1 cellular context compared by ENCODE assay signal in the genomic region with DNA sequence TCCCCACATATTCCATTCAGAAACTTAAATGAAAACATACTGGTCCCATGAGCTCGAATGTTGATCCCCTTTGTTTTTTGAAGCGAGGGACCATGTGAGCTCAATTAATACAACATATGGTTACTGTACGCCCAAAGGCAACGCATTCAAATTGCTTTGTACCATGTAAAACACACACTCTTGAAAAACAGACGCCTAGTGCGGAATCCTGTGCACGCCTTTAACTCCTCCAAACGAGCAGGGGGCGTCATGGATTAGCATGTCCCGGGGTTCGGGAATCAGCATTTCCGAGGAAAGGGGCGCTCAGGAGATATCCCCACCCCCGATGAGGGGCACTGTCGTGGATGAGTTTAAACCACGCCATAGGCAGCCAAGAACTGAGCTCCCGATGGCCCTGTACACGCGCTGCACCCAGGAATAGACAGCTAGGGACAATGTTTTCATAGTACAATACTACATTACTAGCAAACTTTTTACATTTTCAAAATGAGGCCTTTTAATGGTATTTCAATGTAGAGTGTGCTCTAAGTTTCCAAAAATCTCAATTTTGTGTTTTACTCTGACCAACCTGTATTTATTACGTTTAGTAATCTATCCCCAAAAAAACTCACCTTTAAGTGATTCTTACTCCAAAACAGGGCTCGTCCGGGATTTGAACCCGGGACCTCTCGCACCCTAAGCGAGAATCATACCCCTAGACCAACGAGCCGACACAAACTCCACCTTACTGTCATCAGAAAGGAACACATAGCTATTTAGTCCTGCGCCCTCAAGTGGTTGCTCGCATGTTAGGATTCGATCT.
TF ChIP-seq lines count a peak whose summit lies in the region.

No MANE protein-coding gene starts in this region.

TF ChIP-seq in GM12878, 131 proteins besides CTCF, POLR2A, EP300 and RAD21 (continued from another document and continues in another):
- TF ChIP-seq, protein P1, sequence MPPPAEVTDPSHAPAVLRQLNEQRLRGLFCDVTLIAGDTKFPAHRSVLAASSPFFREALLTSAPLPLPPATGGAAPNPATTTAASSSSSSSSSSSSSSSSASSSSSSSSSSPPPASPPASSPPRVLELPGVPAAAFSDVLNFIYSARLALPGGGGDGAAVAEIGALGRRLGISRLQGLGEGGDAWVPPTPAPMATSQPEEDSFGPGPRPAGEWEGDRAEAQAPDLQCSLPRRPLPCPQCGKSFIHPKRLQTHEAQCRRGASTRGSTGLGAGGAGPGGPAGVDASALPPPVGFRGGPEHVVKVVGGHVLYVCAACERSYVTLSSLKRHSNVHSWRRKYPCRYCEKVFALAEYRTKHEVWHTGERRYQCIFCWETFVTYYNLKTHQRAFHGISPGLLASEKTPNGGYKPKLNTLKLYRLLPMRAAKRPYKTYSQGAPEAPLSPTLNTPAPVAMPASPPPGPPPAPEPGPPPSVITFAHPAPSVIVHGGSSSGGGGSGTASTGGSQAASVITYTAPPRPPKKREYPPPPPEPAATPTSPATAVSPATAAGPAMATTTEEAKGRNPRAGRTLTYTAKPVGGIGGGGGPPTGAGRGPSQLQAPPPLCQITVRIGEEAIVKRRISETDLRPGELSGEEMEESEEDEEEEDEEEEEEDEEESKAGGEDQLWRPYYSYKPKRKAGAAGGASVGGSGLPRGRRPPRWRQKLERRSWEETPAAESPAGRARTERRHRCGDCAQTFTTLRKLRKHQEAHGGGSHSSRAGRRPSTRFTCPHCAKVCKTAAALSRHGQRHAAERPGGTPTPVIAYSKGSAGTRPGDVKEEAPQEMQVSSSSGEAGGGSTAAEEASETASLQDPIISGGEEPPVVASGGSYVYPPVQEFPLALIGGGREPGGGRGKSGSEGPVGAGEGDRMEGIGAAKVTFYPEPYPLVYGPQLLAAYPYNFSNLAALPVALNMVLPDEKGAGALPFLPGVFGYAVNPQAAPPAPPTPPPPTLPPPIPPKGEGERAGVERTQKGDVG (CRISPR knock-in tag; IDR thresholded peaks at IDR 0.05): no peak
- TF ChIP-seq CREM (IDR thresholded peaks at IDR 0.05; ENCODE audit: low read depth) (peak; percentile 73), DPF2 (IDR thresholded peaks at IDR 0.05) (no peak), IKZF1 (conservative IDR thresholded peaks at IDR 0.05) (no peak), SP1 (IDR thresholded peaks at IDR 0.05; ENCODE audit: low read depth, low read length) (no peak), TCF3 (IDR thresholded peaks at IDR 0.05; ENCODE audit: borderline replicate concordance, insufficient read depth, low read depth, low read length) (no peak), EZH2 (IDR thresholded peaks at IDR 0.05; ENCODE audit: borderline replicate concordance, control insufficient read depth, low read depth, low read length) (no peak), FOXM1 (IDR thresholded peaks at IDR 0.05; ENCODE audit: low read depth, low read length) (peak; percentile 33; the same call in 1 of the 2 replicates), PAX8 (IDR thresholded peaks at IDR 0.05) (no peak), ZNF687 (IDR thresholded peaks at IDR 0.05) (no peak), ZNF384 (IDR thresholded peaks at IDR 0.05; ENCODE audit: borderline replicate concordance, low read depth, low read length) (no peak), HDAC2 (IDR thresholded peaks at IDR 0.05) (no peak), KDM1A (IDR thresholded peaks at IDR 0.05; ENCODE audit: borderline replicate concordance) (no peak), PML (IDR thresholded peaks at IDR 0.05; ENCODE audit: low read length) (0 out of 2 replicates have a peak, but pooled peaks have one; percentile 31), ZNF24 (IDR thresholded peaks at IDR 0.05) (peak; percentile 99), SUZ12 (IDR thresholded peaks at IDR 0.05; ENCODE audit: unreplicated experiment) (no peak), CBX3 (IDR thresholded peaks at IDR 0.05; ENCODE audit: borderline replicate concordance, low read depth) (no peak), RB1 (IDR thresholded peaks at IDR 0.05; ENCODE audit: borderline replicate concordance) (no peak), NFIC (IDR thresholded peaks at IDR 0.05; ENCODE audit: low read depth, low read length) (peak; percentile 58; the same call in 1 of the 2 replicates), RAD51 (IDR thresholded peaks at IDR 0.05) (peak; percentile 29; the same call in 1 of the 2 replicates), JUNB (IDR thresholded peaks at IDR 0.05) (no peak), NRF1 (conservative IDR thresholded peaks at IDR 0.05; ENCODE audit: low read depth, low read length) (no peak), MXI1 (IDR thresholded peaks at IDR 0.05; ENCODE audit: low read depth, low read length) (peak; percentile 14; the same call in 1 of the 2 replicates), POLR2AphosphoS5 (IDR thresholded peaks at IDR 0.05; ENCODE audit: low read length) (no peak), PBX3 (IDR thresholded peaks at IDR 0.05; ENCODE audit: insufficient replicate concordance, low read depth, low read length) (no peak), STAT3 (IDR thresholded peaks at IDR 0.05; ENCODE audit: low read depth, low read length) (no peak), RCOR1 (conservative IDR thresholded peaks at IDR 0.05; ENCODE audit: low read depth, low read length) (no peak; the same call in 1 of the 2 replicates), SMC3 (IDR thresholded peaks at IDR 0.05; ENCODE audit: borderline replicate concordance, low read length) (no peak; the same call in 1 of the 2 replicates), BHLHE40 (IDR thresholded peaks at IDR 0.05; ENCODE audit: borderline replicate concordance in 1 of 2, low read depth in 2 of 2, low read length in 1 of 2) (0 out of 4 replicates have a peak, but pooled peaks of 1 of the 2 experiments have one; percentile 8), LARP7 (IDR thresholded peaks at IDR 0.05) (no peak), ZSCAN29 (IDR thresholded peaks at IDR 0.05) (peak; percentile 92), HCFC1 (IDR thresholded peaks at IDR 0.05; ENCODE audit: low read length) (peak; percentile 50), FOS (IDR thresholded peaks at IDR 0.05; ENCODE audit: borderline replicate concordance, extremely low read depth, insufficient read length) (no peak), CHD4 (IDR thresholded peaks at IDR 0.05) (0 out of 2 replicates have a peak, but pooled peaks have one; percentile 77), HDGF (IDR thresholded peaks at IDR 0.05) (no peak), KLF5 (IDR thresholded peaks at IDR 0.05; ENCODE audit: partially characterized antibody) (no peak), TARDBP (IDR thresholded peaks at IDR 0.05; ENCODE audit: borderline replicate concordance) (peak; percentile 97), MEF2A (IDR thresholded peaks at IDR 0.05; ENCODE audit: insufficient read depth, low read depth, low read length) (peak; percentile 65; the same call in 1 of the 2 replicates), SIN3A (IDR thresholded peaks at IDR 0.05; ENCODE audit: low read depth, low read length) (peak; percentile 9), NR2C1 (IDR thresholded peaks at IDR 0.05) (no peak), SPI1 (IDR thresholded peaks at IDR 0.05; ENCODE audit: borderline replicate concordance, insufficient read depth, low read depth, low read length) (no peak), RELA (IDR thresholded peaks at IDR 0.05; ENCODE audit: borderline replicate concordance, partially characterized antibody) (peak; percentile 61), YY1 (IDR thresholded peaks at IDR 0.05; ENCODE audit: low read depth, low read length) (peak; percentile 64; the same call in 1 of the 2 replicates)
- TF ChIP-seq, protein P2, sequence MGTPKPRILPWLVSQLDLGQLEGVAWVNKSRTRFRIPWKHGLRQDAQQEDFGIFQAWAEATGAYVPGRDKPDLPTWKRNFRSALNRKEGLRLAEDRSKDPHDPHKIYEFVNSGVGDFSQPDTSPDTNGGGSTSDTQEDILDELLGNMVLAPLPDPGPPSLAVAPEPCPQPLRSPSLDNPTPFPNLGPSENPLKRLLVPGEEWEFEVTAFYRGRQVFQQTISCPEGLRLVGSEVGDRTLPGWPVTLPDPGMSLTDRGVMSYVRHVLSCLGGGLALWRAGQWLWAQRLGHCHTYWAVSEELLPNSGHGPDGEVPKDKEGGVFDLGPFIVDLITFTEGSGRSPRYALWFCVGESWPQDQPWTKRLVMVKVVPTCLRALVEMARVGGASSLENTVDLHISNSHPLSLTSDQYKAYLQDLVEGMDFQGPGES (IDR thresholded peaks at IDR 0.05): no peak
- TF ChIP-seq, protein P3, sequence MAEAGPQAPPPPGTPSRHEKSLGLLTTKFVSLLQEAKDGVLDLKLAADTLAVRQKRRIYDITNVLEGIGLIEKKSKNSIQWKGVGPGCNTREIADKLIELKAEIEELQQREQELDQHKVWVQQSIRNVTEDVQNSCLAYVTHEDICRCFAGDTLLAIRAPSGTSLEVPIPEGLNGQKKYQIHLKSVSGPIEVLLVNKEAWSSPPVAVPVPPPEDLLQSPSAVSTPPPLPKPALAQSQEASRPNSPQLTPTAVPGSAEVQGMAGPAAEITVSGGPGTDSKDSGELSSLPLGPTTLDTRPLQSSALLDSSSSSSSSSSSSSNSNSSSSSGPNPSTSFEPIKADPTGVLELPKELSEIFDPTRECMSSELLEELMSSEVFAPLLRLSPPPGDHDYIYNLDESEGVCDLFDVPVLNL (IDR thresholded peaks at IDR 0.05; ENCODE audit: low read depth, low read length): no peak
- TF ChIP-seq, protein P4, sequence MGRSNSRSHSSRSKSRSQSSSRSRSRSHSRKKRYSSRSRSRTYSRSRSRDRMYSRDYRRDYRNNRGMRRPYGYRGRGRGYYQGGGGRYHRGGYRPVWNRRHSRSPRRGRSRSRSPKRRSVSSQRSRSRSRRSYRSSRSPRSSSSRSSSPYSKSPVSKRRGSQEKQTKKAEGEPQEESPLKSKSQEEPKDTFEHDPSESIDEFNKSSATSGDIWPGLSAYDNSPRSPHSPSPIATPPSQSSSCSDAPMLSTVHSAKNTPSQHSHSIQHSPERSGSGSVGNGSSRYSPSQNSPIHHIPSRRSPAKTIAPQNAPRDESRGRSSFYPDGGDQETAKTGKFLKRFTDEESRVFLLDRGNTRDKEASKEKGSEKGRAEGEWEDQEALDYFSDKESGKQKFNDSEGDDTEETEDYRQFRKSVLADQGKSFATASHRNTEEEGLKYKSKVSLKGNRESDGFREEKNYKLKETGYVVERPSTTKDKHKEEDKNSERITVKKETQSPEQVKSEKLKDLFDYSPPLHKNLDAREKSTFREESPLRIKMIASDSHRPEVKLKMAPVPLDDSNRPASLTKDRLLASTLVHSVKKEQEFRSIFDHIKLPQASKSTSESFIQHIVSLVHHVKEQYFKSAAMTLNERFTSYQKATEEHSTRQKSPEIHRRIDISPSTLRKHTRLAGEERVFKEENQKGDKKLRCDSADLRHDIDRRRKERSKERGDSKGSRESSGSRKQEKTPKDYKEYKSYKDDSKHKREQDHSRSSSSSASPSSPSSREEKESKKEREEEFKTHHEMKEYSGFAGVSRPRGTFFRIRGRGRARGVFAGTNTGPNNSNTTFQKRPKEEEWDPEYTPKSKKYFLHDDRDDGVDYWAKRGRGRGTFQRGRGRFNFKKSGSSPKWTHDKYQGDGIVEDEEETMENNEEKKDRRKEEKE (IDR thresholded peaks at IDR 0.05): no peak
- TF ChIP-seq, protein P5, sequence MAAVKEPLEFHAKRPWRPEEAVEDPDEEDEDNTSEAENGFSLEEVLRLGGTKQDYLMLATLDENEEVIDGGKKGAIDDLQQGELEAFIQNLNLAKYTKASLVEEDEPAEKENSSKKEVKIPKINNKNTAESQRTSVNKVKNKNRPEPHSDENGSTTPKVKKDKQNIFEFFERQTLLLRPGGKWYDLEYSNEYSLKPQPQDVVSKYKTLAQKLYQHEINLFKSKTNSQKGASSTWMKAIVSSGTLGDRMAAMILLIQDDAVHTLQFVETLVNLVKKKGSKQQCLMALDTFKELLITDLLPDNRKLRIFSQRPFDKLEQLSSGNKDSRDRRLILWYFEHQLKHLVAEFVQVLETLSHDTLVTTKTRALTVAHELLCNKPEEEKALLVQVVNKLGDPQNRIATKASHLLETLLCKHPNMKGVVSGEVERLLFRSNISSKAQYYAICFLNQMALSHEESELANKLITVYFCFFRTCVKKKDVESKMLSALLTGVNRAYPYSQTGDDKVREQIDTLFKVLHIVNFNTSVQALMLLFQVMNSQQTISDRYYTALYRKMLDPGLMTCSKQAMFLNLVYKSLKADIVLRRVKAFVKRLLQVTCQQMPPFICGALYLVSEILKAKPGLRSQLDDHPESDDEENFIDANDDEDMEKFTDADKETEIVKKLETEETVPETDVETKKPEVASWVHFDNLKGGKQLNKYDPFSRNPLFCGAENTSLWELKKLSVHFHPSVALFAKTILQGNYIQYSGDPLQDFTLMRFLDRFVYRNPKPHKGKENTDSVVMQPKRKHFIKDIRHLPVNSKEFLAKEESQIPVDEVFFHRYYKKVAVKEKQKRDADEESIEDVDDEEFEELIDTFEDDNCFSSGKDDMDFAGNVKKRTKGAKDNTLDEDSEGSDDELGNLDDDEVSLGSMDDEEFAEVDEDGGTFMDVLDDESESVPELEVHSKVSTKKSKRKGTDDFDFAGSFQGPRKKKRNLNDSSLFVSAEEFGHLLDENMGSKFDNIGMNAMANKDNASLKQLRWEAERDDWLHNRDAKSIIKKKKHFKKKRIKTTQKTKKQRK (IDR thresholded peaks at IDR 0.05; ENCODE audit: low read depth, low read length): no peak
